In the genomic region with DNA sequence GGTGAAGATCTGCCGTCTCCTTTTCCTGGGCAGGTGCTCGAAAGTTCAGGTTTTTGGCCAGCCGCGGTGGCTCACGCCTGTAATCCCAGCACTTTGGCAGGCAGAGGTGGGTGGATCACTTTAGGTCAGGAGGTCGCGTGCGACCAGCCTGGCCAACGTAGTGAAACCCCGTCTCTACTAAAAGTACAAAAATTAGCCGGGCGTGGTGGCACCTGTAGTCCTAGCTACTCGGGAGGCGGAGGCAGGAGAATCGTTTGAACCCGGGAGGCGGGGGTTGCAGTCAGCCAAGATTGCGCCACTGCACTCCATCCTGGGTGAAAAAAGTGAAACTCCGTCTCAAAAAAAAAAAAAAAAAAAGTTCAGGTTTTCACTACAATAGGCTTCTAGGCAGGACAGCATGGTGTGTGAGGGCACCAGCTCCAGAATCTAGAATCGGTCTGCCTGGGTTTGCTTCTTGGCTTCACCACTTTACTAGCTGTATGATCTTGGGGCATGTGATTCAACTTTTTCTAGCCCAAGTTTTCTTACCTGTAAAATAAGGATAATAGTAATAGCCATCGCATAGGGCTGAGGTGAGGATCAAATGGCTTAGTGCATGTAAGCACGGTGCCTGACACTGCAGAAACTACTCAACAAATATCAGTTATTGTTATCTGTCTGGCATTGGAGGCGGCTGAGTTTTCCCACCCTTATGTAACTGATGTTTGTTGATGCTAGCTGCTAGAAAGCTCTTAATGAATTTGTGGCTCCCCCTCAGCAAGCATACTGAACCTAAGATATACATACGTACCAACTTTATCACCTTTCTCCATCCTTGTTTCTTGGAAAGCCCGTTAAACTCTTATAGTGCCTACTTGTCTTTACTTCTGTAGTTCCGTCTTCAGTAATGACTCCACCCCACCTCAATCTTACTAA, we compare ENCODE assay signal across 8 cellular contexts. TPM values are rescaled to one million over a fixed set of nuclear protein-coding genes. Genes with fewer than 3 reads are reported as not detected.
DNase-seq lines count a peak whose midpoint lies in the region; ATAC-seq and TF ChIP-seq lines count a peak whose summit lies in the region.

No MANE protein-coding gene starts in this region.

- no peak for TF ChIP-seq CTCF in MM.1S (IDR thresholded peaks at IDR 0.05; ENCODE audit: low read length)
- TF ChIP-seq CTCF in nephron (IDR thresholded peaks at IDR 0.05; ENCODE audit: unreplicated experiment in 3 of 3), result no peak

- peak overlapping the region; percentile 93 to 97 (median 94) for H3K27ac Mint-ChIP-seq in CD4-positive, CD25-positive, alpha-beta regulatory T cell
- H3K27ac Mint-ChIP-seq in dendritic cell treated with granulocyte-macrophage colony-stimulating factor and Interleukin-4, amounts not matched to agents 40 ng/mL and 50 ng/mL, for 4 days, result peak overlapping the region; percentile 93
- peak overlapping the region; percentile 66 to 95 (median 94) for H3K27ac Mint-ChIP-seq in nephron

- H3K4me2 ChIP-seq in MM.1S (ENCODE audit: low read depth, low read length), result peak overlapping the region; percentile 69

- peaks cover 63% of the 10 kb centered on the region for H3K79me2 ChIP-seq in MM.1S (ENCODE audit: low read length)

- peaks cover 16% of the 10 kb centered on the region for H3K36me3 Mint-ChIP-seq in CD4-positive, CD25-positive, alpha-beta regulatory T cell
- H3K36me3 Mint-ChIP-seq in dendritic cell treated with granulocyte-macrophage colony-stimulating factor and Interleukin-4, amounts not matched to agents 40 ng/mL and 50 ng/mL, for 4 days (ENCODE audit: low read depth), result peaks cover 53% of the 10 kb centered on the region
- peaks cover 11% of the 10 kb centered on the region for H3K36me3 Mint-ChIP-seq in nephron (ENCODE audit: low read depth)

- peaks cover 25% of the 10 kb centered on the region for H4K20me1 ChIP-seq in MM.1S (ENCODE audit: insufficient read depth, low read length)

- peak overlapping the region; percentile 88 for H3K27ac ChIP-seq in CD4-positive, CD25-positive, alpha-beta regulatory T cell (ENCODE audit: insufficient read depth, low read length, poor library complexity, severe bottlenecking)
- peak overlapping the region; percentile 66 for H3K27ac ChIP-seq in MM.1S (ENCODE audit: low read length)

- H3K9me2 ChIP-seq in MM.1S (replicated peaks; ENCODE audit: insufficient read depth, low read length), result no peaks in the 10 kb centered on the region

- no peaks in the 10 kb centered on the region for H3K9me3 ChIP-seq in CD4-positive, CD25-positive, alpha-beta regulatory T cell (ENCODE audit: control insufficient read depth in 2 of 2, low read length in 2 of 2)
- H3K9me3 ChIP-seq in MM.1S (replicated peaks; ENCODE audit: insufficient read depth, low read length), result no peaks in the 10 kb centered on the region

- no peaks in the 10 kb centered on the region for H3K27me3 Mint-ChIP-seq in CD4-positive, CD25-positive, alpha-beta regulatory T cell
- no peaks in the 10 kb centered on the region for H3K27me3 Mint-ChIP-seq in dendritic cell treated with granulocyte-macrophage colony-stimulating factor and Interleukin-4, amounts not matched to agents 40 ng/mL and 50 ng/mL, for 4 days
- H3K27me3 Mint-ChIP-seq in nephron (ENCODE audit: low read depth), result no peaks in the 10 kb centered on the region

- H3K4me3 Mint-ChIP-seq in CD4-positive, CD25-positive, alpha-beta regulatory T cell, result peak overlapping the region; percentile 95 to 97 (median 95)
- H3K4me3 Mint-ChIP-seq in dendritic cell treated with granulocyte-macrophage colony-stimulating factor and Interleukin-4, amounts not matched to agents 40 ng/mL and 50 ng/mL, for 4 days, result peak overlapping the region; percentile 87
- peak overlapping the region; percentile 89 to 97 (median 95) for H3K4me3 Mint-ChIP-seq in nephron

- H3F3A ChIP-seq in MM.1S (ENCODE audit: insufficient read depth, low read length), result peaks cover 16% of the 10 kb centered on the region; the same call in 1 of the 2 replicates

- H3K9me3 Mint-ChIP-seq in CD4-positive, CD25-positive, alpha-beta regulatory T cell, result no peaks in the 10 kb centered on the region
- no peaks in the 10 kb centered on the region for H3K9me3 Mint-ChIP-seq in dendritic cell treated with granulocyte-macrophage colony-stimulating factor and Interleukin-4, amounts not matched to agents 40 ng/mL and 50 ng/mL, for 4 days
- no peaks in the 10 kb centered on the region for H3K9me3 Mint-ChIP-seq in nephron

- H3K9ac ChIP-seq in MM.1S (ENCODE audit: low read length), result peak overlapping the region; percentile 98

- peaks cover 48% of the 10 kb centered on the region for H3K4me1 ChIP-seq in CD4-positive, CD25-positive, alpha-beta regulatory T cell (ENCODE audit: control insufficient read depth, insufficient read depth, low read length, poor library complexity, severe bottlenecking)
- H3K4me1 ChIP-seq in MM.1S (ENCODE audit: low read length), result peaks cover 5% of the 10 kb centered on the region

- intact Hi-C loops in dendritic cell treated with granulocyte-macrophage colony-stimulating factor and Interleukin-4, amounts not matched to agents 40 ng/mL and 50 ng/mL, for 4 days (cut with micrococcal nuclease), result no loop called here

- peaks cover 16% of the 10 kb centered on the region for H3K36me3 ChIP-seq in CD4-positive, CD25-positive, alpha-beta regulatory T cell (ENCODE audit: control insufficient read depth, insufficient read depth, low read length)
- peaks cover 7% of the 10 kb centered on the region for H3K36me3 ChIP-seq in MM.1S (replicated peaks; ENCODE audit: insufficient read depth, low read length)

- ATAC-seq in CD4-positive, CD25-positive, alpha-beta regulatory T cell (ENCODE audit: low read depth in 2 of 2), result no peak
- no peak for ATAC-seq in HG02970 (IDR thresholded peaks at IDR 0.05; ENCODE audit: low FRiP score, unreplicated experiment)

- peak in 1 of 3 donors; percentile 70 for DNase-seq in CD4-positive, CD25-positive, alpha-beta regulatory T cell
- DNase-seq in MM.1S (peak; percentile 40), dedifferentiated amniotic fluid mesenchymal stem cell (ENCODE audit: extremely low spot score) (no peak), NCI-H2029 treated with DMSO at 0.1 percent for 48 hours (lab: John Stamatoyannopoulos, UW) (no peak), GM03348 (ENCODE audit: low spot score) (no peak)

- peaks cover 28 to 64% (median 51%) of the 10 kb centered on the region in 4 donors for H3K4me1 Mint-ChIP-seq in CD4-positive, CD25-positive, alpha-beta regulatory T cell
- H3K4me1 Mint-ChIP-seq in dendritic cell treated with granulocyte-macrophage colony-stimulating factor and Interleukin-4, amounts not matched to agents 40 ng/mL and 50 ng/mL, for 4 days (ENCODE audit: low read depth), result peaks cover 49% of the 10 kb centered on the region
- H3K4me1 Mint-ChIP-seq in nephron, result peaks cover 45% of the 10 kb centered on the region

- no peaks in the 10 kb centered on the region for H3K27me3 ChIP-seq in CD4-positive, CD25-positive, alpha-beta regulatory T cell (ENCODE audit: control insufficient read depth, insufficient read depth, low read length)
- no peaks in the 10 kb centered on the region for H3K27me3 ChIP-seq in MM.1S (replicated peaks; ENCODE audit: insufficient read depth, low read length)

- H2AFZ ChIP-seq in MM.1S (ENCODE audit: low read length), result no peak overlapping the region

- H3K4me3 ChIP-seq in CD4-positive, CD25-positive, alpha-beta regulatory T cell (ENCODE audit: low read depth, low read length), result peak overlapping the region; percentile 92
- peak overlapping the region; percentile 99 for H3K4me3 ChIP-seq in MM.1S (ENCODE audit: low read length)

RNA-seq across cellular contexts. Expression of a gene that starts 1.3 kb away (rescaled TPM):
- total RNA-seq in CD4-positive, CD25-positive, alpha-beta regulatory T cell, result 44.2 TPM
- polyA plus RNA-seq in CD4-positive, CD25-positive, alpha-beta regulatory T cell, result 10 to 100 TPM; 31.7 to 42.7 (median 37.0) TPM

RNA-seq across cellular contexts. Expression of a gene that starts 12.0 kb away (rescaled TPM):
- total RNA-seq in CD4-positive, CD25-positive, alpha-beta regulatory T cell, result 47.9 TPM
- polyA plus RNA-seq in CD4-positive, CD25-positive, alpha-beta regulatory T cell, result 10 to 100 TPM; 27.3 to 39.5 (median 39.0) TPM
